19 cellular contexts compared by ENCODE assay signal in genomic region chr17:5705876-5706420, GRCh38.
"Had no signal": no experiment of that assay in that cellular context is flagged by ENCODE, and none has a peak within 500 bp of the region (broad histone marks: within the 10 kb centered on the region; RNA-seq: fewer than 3 reads in every experiment).

No MANE protein-coding gene starts in this region.

- H3K36me3 ChIP-seq: SJSA1 had no signal

- H3K4me3 ChIP-seq: SJSA1 had no signal

- H3K4me1 ChIP-seq: SJSA1 had no signal

- H3K36me3 Mint-ChIP-seq: activated naive CD8-positive, alpha-beta T cell had no signal

- H3K4me2 ChIP-seq: KMS-11 had no signal

- H3K27ac ChIP-seq: KMS-11, SJSA1 had no signal

- H3K9ac ChIP-seq: KMS-11 had no signal

- DNase-seq: activated CD4-positive, alpha-beta T cell treated with anti-CD3 and anti-CD28 coated beads for 48 hours; activated CD4-positive, alpha-beta T cell treated with anti-CD3 and anti-CD28 coated beads, Interleukin-2, amount 50 U/mL, for 4 hours; activated CD4-positive, CD25-positive, alpha-beta regulatory T cell treated with anti-CD3 and anti-CD28 coated beads, Interleukin-2, amount 50 U/mL, for 72 hours; activated CD8-positive, alpha-beta T cell treated with anti-CD3 and anti-CD28 coated beads, Interleukin-2, amount 10 ng/mL, durations not matched to agents 7 days and 5 days; activated gamma-delta T cell; activated naive CD4-positive, alpha-beta T cell treated with anti-CD3 and anti-CD28 coated beads for 36 hours; activated T-cell treated with anti-CD3 and anti-CD28 coated beads, Interleukin-2, amount 50 U/mL, for 4 hours; NCI-H1092; NCI-H2171; NCI-H2227 treated with DMSO at 0.1 percent for 48 hours; NCI-H524 treated with DMSO at 0.1 percent for 48 hours; PC-3 had no signal

- H3K9me3 ChIP-seq: SJSA1 had no signal

- H3K9me3 Mint-ChIP-seq: activated T-cell treated with anti-CD3 and anti-CD28 coated beads, Interleukin-2, amount 50 U/mL, for 4 hours had no signal

- ATAC-seq: activated CD8-positive, alpha-beta T cell treated with anti-CD3 and anti-CD28 coated beads, Interleukin-2, amount 10 ng/mL, durations not matched to agents 7 days and 5 days; activated T-cell treated with anti-CD3 and anti-CD28 coated beads, Interleukin-2, amount 50 U/mL, for 4 hours; PC-3 had no signal

- FAIRE-seq: astrocyte, RCC 7860 had no signal

- H3K4me3 Mint-ChIP-seq: activated CD8-positive, alpha-beta T cell treated with anti-CD3 and anti-CD28 coated beads, Interleukin-2, amount 10 ng/mL, durations not matched to agents 7 days and 5 days; activated naive CD4-positive, alpha-beta T cell treated with anti-CD3 and anti-CD28 coated beads for 36 hours; activated naive CD8-positive, alpha-beta T cell; activated T-cell treated with anti-CD3 and anti-CD28 coated beads, Interleukin-2, amount 50 U/mL, for 4 hours; T-helper 1 cell treated with Interleukin-12 subunit alpha and Interleukin-12 subunit beta and Interleukin-4 antibody, amounts not matched to agents 30 μg/mL and 1 μg/mL, for 36 hours; WTC11 had no signal

- H3K27ac Mint-ChIP-seq: activated CD8-positive, alpha-beta T cell treated with anti-CD3 and anti-CD28 coated beads, Interleukin-2, amount 10 ng/mL, durations not matched to agents 7 days and 5 days; activated naive CD4-positive, alpha-beta T cell treated with anti-CD3 and anti-CD28 coated beads for 36 hours; activated naive CD8-positive, alpha-beta T cell; T-helper 1 cell treated with Interleukin-12 subunit alpha and Interleukin-12 subunit beta and Interleukin-4 antibody, amounts not matched to agents 30 μg/mL and 1 μg/mL, for 36 hours; WTC11 had no signal

- H3K27me3 ChIP-seq: SJSA1 had no signal
